Comparison of ENCODE assay signal across 16 cellular contexts in the genomic region with DNA sequence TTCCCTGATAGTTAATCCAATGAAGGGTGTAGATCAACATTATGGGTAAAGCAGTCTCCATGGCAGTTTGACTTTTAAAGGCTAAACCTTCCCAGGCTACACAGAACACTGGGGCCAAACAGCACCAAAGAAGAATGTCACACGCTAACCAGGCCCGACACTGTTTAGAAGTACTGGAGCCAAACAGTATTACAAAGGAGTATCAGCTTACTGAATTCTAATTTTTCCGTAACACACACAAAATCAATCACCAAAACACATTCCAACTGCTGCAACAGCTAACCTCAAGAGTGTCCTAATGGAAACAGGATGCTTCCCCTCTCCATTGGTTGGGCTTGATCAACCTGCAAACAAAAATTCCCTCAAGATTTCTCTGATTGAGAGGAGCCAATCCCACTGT.
DNase-seq lines count a peak whose midpoint lies in the region; ATAC-seq and TF ChIP-seq lines count a peak whose summit lies in the region.
"Had no signal": no experiment of that assay in that cellular context is flagged by ENCODE, and none has a peak within 500 bp of the region (broad histone marks: within the 10 kb centered on the region; RNA-seq: fewer than 3 reads in every experiment).

No MANE protein-coding gene starts in this region.

- peak overlapping the region in 1 of 2 experiments; percentile 54; a peak in 2 of 4 replicates for H4K8ac ChIP-seq in IMR-90 (ENCODE audit: low read depth in 2 of 2, low read length in 2 of 2)

- 0 out of 2 replicates have a peak overlapping the region, but pooled peaks have one; percentile 50 for H2BK20ac ChIP-seq in IMR-90 (ENCODE audit: low read depth, low read length)

- H2BK120ac ChIP-seq in IMR-90 (ENCODE audit: low read depth, low read length) = peak overlapping the region; percentile 4

- H3K9ac ChIP-seq in IMR-90 (ENCODE audit: low read depth, low read length) = no peak overlapping the region
- H3K9ac ChIP-seq: BLaER1, GM23248 had no signal

- peak overlapping the region; percentile 60; the same call in 1 of the 2 replicates for H3K18ac ChIP-seq in IMR-90 (ENCODE audit: low read depth, low read length)

- H3K9me3 ChIP-seq in right cardiac atrium (ENCODE audit: control insufficient read depth, low read length) = no peaks in the 10 kb centered on the region
- H3K9me3 ChIP-seq in heart left ventricle = peaks cover 0 to 2% (median 0%) of the 10 kb centered on the region in 12 donors
- no peaks in the 10 kb centered on the region for H3K9me3 ChIP-seq in IMR-90 (ENCODE audit: control insufficient read depth, insufficient read depth, low read length)
- H3K9me3 ChIP-seq in aorta (ENCODE audit: control insufficient read depth, low read length) = no peaks in the 10 kb centered on the region
- H3K9me3 ChIP-seq in sigmoid colon = no peaks in the 10 kb centered on the region
- H3K9me3 ChIP-seq: A549, Caco-2 had no signal

- H3K27ac ChIP-seq in right cardiac atrium (ENCODE audit: low read length) = no peak overlapping the region
- H3K27ac ChIP-seq in heart left ventricle = no peak overlapping the region
- H3K27ac ChIP-seq in IMR-90 (ENCODE audit: insufficient read depth, low read length) = peak overlapping the region; percentile 26; the same call in 1 of the 2 replicates
- no peak overlapping the region for H3K27ac ChIP-seq in aorta (ENCODE audit: low read depth in 1 of 2, low read length in 2 of 2)
- H3K27ac ChIP-seq in sigmoid colon = no peak overlapping the region
- H3K27ac ChIP-seq: A549, BLaER1, GM23248 had no signal

- ATAC-seq in right cardiac atrium (peak; percentile 44 to 70), heart left ventricle (no peak), IMR-90 (ENCODE audit: low read depth) (peak; percentile 84), aorta (ENCODE audit: low FRiP score) (peak; percentile 60)
- ATAC-seq in activated CD4-positive, CD25-positive, alpha-beta regulatory T cell treated with anti-CD3 and anti-CD28 coated beads, Interleukin-2, amount 50 U/mL, for 24 hours = no peak
- ATAC-seq: A549, HCT116 had no signal

- peaks cover 3% of the 10 kb centered on the region; the same call in 1 of the 2 replicates for H3K9me1 ChIP-seq in IMR-90 (ENCODE audit: insufficient read depth, low read length)

- DNase-seq in right cardiac atrium (no peak), heart left ventricle (no peak), IMR-90 (peak; percentile 47), fibroblast of gingiva (ENCODE audit: low read depth) (peak; percentile 76), aorta (no peak), posterior vena cava (ENCODE audit: low spot score) (no peak), sigmoid colon (no peak)
- DNase-seq: AML-193; Caco-2; CD8-positive, alpha-beta memory T cell; GF-D8; GM23248 had no signal

- WGBS in right cardiac atrium = 56% methylated on average over 3 of the region's 3 CpGs
- 77 to 95% (median 85%) methylated on average over 3 of the region's 3 CpGs for WGBS in heart left ventricle, 4 donors
- WGBS in IMR-90 (ENCODE audit: extremely low coverage in 2 of 2, insufficient read length in 1 of 2), 2 experiments = no CpG with 5 or more reads among the region's 3 CpGs
- whole genome bisulfite sequencing in aorta, 2 donors = 12 to 21% methylated on average over 3 of the region's 3 CpGs
- 80 to 92% methylated on average over 3 of the region's 3 CpGs for WGBS in sigmoid colon, 2 donors

- intact Hi-C loops in right cardiac atrium (cut with DNase I) (no loop called here), heart left ventricle (cut with DNase I) (no loop called here), IMR-90 (cut with micrococcal nuclease) (no loop called here), aorta (cut with DNase I) (no loop called here), posterior vena cava (cut with DNase I) (no loop called here), sigmoid colon (cut with DNase I) (no loop called here)

- dilution Hi-C loops in IMR-90 (cut with HindIII; ENCODE audit: low sequenced_read_pairs, unreplicated experiment) = no loop called here

- H3K4me2 ChIP-seq in IMR-90 (ENCODE audit: low read depth, low read length) = peak overlapping the region; percentile 34; the same call in 1 of the 2 replicates
- H3K4me2 ChIP-seq: A549, BLaER1 had no signal

- no peak for TF ChIP-seq EP300 in sigmoid colon (IDR thresholded peaks at IDR 0.05)

- no peak overlapping the region; the same call in 1 of the 2 replicates for H3K4ac ChIP-seq in IMR-90 (ENCODE audit: low read depth, low read length)

- CTCF ChIA-PET in IMR-90 (lab: Yijun Ruan, JAX) = interaction anchor here (0.6 kb wide), 1 partner anchor 15 kb away, joined by 7 read pairs; no protein-coding TSS in a partner anchor

- no peak overlapping the region for H4K91ac ChIP-seq in IMR-90 (ENCODE audit: insufficient read depth, low read depth, low read length)

- H3K4me3 ChIP-seq in right cardiac atrium (ENCODE audit: low read length) = no peak overlapping the region
- no peak overlapping the region for H3K4me3 ChIP-seq in heart left ventricle
- H3K4me3 ChIP-seq in IMR-90 (ENCODE audit: insufficient read depth, low read depth, low read length) = no peak overlapping the region
- H3K4me3 ChIP-seq in aorta (ENCODE audit: low read length in 2 of 2) = no peak overlapping the region
- no peak overlapping the region for H3K4me3 ChIP-seq in sigmoid colon
- H3K4me3 ChIP-seq: A549, BLaER1, GM23248 had no signal

- no peak overlapping the region for H3K23ac ChIP-seq in IMR-90 (ENCODE audit: low read depth, low read length)

- POLR2A ChIA-PET in IMR-90 (lab: Charles Lee; ENCODE audit: unreplicated experiment) = no interaction called here

- BruUV-seq in IMR-90 (replicated peaks; lab: Mats Ljungman, UMichigan) = no TSS peak

- H2AFZ ChIP-seq in IMR-90 (replicated peaks; ENCODE audit: low read length, poor library complexity) = peak overlapping the region; percentile 79
- H2AFZ ChIP-seq: GM23248 had no signal

- no peaks in the 10 kb centered on the region for H3K27me3 ChIP-seq in right cardiac atrium (ENCODE audit: control insufficient read depth, insufficient read depth)
- no peaks in the 10 kb centered on the region for H3K27me3 ChIP-seq in heart left ventricle
- no peaks in the 10 kb centered on the region for H3K27me3 ChIP-seq in IMR-90 (ENCODE audit: control insufficient read depth, insufficient read depth, low read length)
- H3K27me3 ChIP-seq in aorta (ENCODE audit: control insufficient read depth in 1 of 2, insufficient read depth in 2 of 2, low read length in 1 of 2) = no peaks in the 10 kb centered on the region
- H3K27me3 ChIP-seq in sigmoid colon = no peaks in the 10 kb centered on the region
- H3K27me3 ChIP-seq: BLaER1 had no signal

- 0 out of 2 replicates have a peak overlapping the region, but pooled peaks have one; percentile 37 for H3K14ac ChIP-seq in IMR-90 (replicated peaks; ENCODE audit: low read depth, low read length)

- peak overlapping the region; percentile 30; the same call in 1 of the 2 replicates for H3K56ac ChIP-seq in IMR-90 (ENCODE audit: extremely low read depth, insufficient read depth, low read length)

- H2AK5ac ChIP-seq in IMR-90 (ENCODE audit: low read depth, low read length) = no peak overlapping the region

- H3K4me1 ChIP-seq in right cardiac atrium (ENCODE audit: control insufficient read depth, insufficient read depth, low read length) (no peaks in the 10 kb centered on the region), heart left ventricle (no peaks in the 10 kb centered on the region), IMR-90 (ENCODE audit: control insufficient read depth, insufficient read depth, low read length) (peaks cover 3% of the 10 kb centered on the region; the same call in 1 of the 2 replicates), aorta (ENCODE audit: control insufficient read depth in 1 of 2, insufficient read depth in 2 of 2, low read length in 2 of 2) (no peaks in the 10 kb centered on the region), sigmoid colon (no peaks in the 10 kb centered on the region)
- H3K4me1 ChIP-seq: A549, BLaER1, Caco-2 had no signal

- in situ Hi-C loops in IMR-90 (cut with MboI; ENCODE audit: low sequenced_read_pairs) = no loop called here

- no peak for TF ChIP-seq RAD21 in IMR-90 (IDR thresholded peaks at IDR 0.05; ENCODE audit: low read length)

- TF ChIP-seq CTCF in heart left ventricle (IDR thresholded peaks at IDR 0.05) (no peak), IMR-90 (conservative IDR thresholded peaks at IDR 0.05; ENCODE audit: low read depth, low read length) (no peak), sigmoid colon (IDR thresholded peaks at IDR 0.05) (no peak)

- no peaks in the 10 kb centered on the region for H3K79me1 ChIP-seq in IMR-90 (ENCODE audit: low read depth in 1 of 2, low read length in 2 of 2)

- H2BK15ac ChIP-seq in IMR-90 (ENCODE audit: low read depth, low read length) = 0 out of 3 replicates have a peak overlapping the region, but pooled peaks have one; percentile 13

- peak overlapping the region; percentile 60 for H2BK5ac ChIP-seq in IMR-90 (ENCODE audit: low read depth, low read length, poor library complexity, severe bottlenecking)

- H4K20me1 ChIP-seq in IMR-90 (ENCODE audit: insufficient read depth, low read length) = no peaks in the 10 kb centered on the region
- H4K20me1 ChIP-seq: BLaER1 had no signal

- H3K36me3 ChIP-seq in heart left ventricle = no peaks in the 10 kb centered on the region
- no peaks in the 10 kb centered on the region for H3K36me3 ChIP-seq in IMR-90 (ENCODE audit: control insufficient read depth, insufficient read depth, low read length)
- no peaks in the 10 kb centered on the region for H3K36me3 ChIP-seq in aorta (ENCODE audit: control insufficient read depth in 1 of 2, insufficient read depth in 2 of 2, low read length in 1 of 2)
- no peaks in the 10 kb centered on the region for H3K36me3 ChIP-seq in sigmoid colon
- H3K36me3 ChIP-seq: BLaER1 had no signal

- TF ChIP-seq POLR2A in heart left ventricle (IDR thresholded peaks at IDR 0.05) = no peak
- TF ChIP-seq POLR2A in IMR-90 (IDR thresholded peaks at IDR 0.05; ENCODE audit: low read depth, low read length) = no peak
- TF ChIP-seq POLR2A in sigmoid colon (IDR thresholded peaks at IDR 0.05) = no peak

- H4K5ac ChIP-seq in IMR-90 (ENCODE audit: low read depth, low read length) = no peak overlapping the region

- no peak overlapping the region for H2AK9ac ChIP-seq in IMR-90 (replicated peaks; ENCODE audit: low read depth, low read length, poor library complexity)

TF ChIP-seq in IMR-90, 13 proteins besides CTCF, POLR2A, EP300 and RAD21 (continues in another document):
- TF ChIP-seq NFE2L2 (IDR thresholded peaks at IDR 0.05; ENCODE audit: low read depth, low read length) = no peak
- no peak for TF ChIP-seq MAFK (IDR thresholded peaks at IDR 0.05; ENCODE audit: low read depth, low read length)
- TF ChIP-seq ELK1 (IDR thresholded peaks at IDR 0.05; ENCODE audit: borderline replicate concordance, low read depth, low read length) = no peak
- no peak for TF ChIP-seq MXI1 (IDR thresholded peaks at IDR 0.05; ENCODE audit: borderline replicate concordance, low read depth, low read length)

Comparison
In these comparisons a context has a peak if more than half of its experiments do, and no peak if none do; other contexts are left out.
1. ATAC-seq: peak in right cardiac atrium (2 of 2), IMR-90 (single experiment) and aorta (single experiment); none in heart left ventricle (0 of 4) and activated CD4-positive, CD25-positive, alpha-beta regulatory T cell treated with anti-CD3 and anti-CD28 coated beads, Interleukin-2, amount 50 U/mL, for 24 hours (0 of 2).
2. DNase-seq: peak in IMR-90 (single experiment) and fibroblast of gingiva (single experiment); none in right cardiac atrium (0 of 3), heart left ventricle (0 of 5), aorta (0 of 2), posterior vena cava (single experiment) and sigmoid colon (single experiment).